8 cellular contexts compared by ENCODE assay signal in genomic region chr13:99033814-99034213, GRCh38. TPM values are rescaled to one million over a fixed set of nuclear protein-coding genes. Genes with fewer than 3 reads are reported as not detected.
DNase-seq lines count a peak whose midpoint lies in the region; ATAC-seq and TF ChIP-seq lines count a peak whose summit lies in the region.

No MANE protein-coding gene starts in this region.

- TF ChIP-seq EP300 in SK-N-SH (IDR thresholded peaks at IDR 0.05; ENCODE audit: borderline replicate concordance in 1 of 2, low read depth in 1 of 2, low read length in 1 of 2), result no peak

- H3K36me3 Mint-ChIP-seq in activated naive CD4-positive, alpha-beta T cell treated with anti-CD3 and anti-CD28 coated beads, Interleukin-2, amount 10 ng/mL, durations not matched to agents 7 days and 5 days, result peaks cover 46% of the 10 kb centered on the region

- peak; percentile 80 for TF ChIP-seq RAD21 in SK-N-SH (IDR thresholded peaks at IDR 0.05; ENCODE audit: low read length)

- POLR2A ChIA-PET in SK-N-SH (lab: Yijun Ruan, JAX), result no interaction called here

- no peak for ATAC-seq in HG02642 (IDR thresholded peaks at IDR 0.05; ENCODE audit: poor library complexity, unreplicated experiment)

- H3K4me3 ChIP-seq in SK-N-SH (ENCODE audit: low read depth in 2 of 2, low read length in 1 of 2) (no peak overlapping the region), fibroblast of the aortic adventitia (ENCODE audit: low read depth, low read length) (no peak overlapping the region)

- H3K36me3 ChIP-seq in SK-N-SH (replicated peaks in 1 of 2; ENCODE audit: control insufficient read depth in 1 of 2, insufficient read depth in 2 of 2, low read length in 1 of 2), result no peaks in the 10 kb centered on the region

- H3K27me3 ChIP-seq in SK-N-SH (ENCODE audit: insufficient read depth), result no peaks in the 10 kb centered on the region

- CTCF ChIA-PET in SK-N-SH (lab: Yijun Ruan, JAX), result interaction anchor here (0.6 to 2.8 kb wide), 22 partner anchors 10 to 1178 kb away, joined by 3 to 15 read pairs (median 3); no protein-coding TSS in a partner anchor
- CTCF ChIA-PET in activated naive CD4-positive, alpha-beta T cell treated with anti-CD3 and anti-CD28 coated beads, Interleukin-2, amount 10 ng/mL, durations not matched to agents 7 days and 5 days (lab: Charles Lee), result interaction anchor here (0.6 to 4.3 kb wide), 25 partner anchors 9 to 196 kb away, joined by 3 to 27 read pairs (median 3); no protein-coding TSS in a partner anchor

- H3K9me2 ChIP-seq in SK-N-SH, result no peaks in the 10 kb centered on the region

- H3K9me3 Mint-ChIP-seq in activated naive CD4-positive, alpha-beta T cell treated with anti-CD3 and anti-CD28 coated beads, Interleukin-2, amount 10 ng/mL, durations not matched to agents 7 days and 5 days, result peaks cover 11% of the 10 kb centered on the region

- no peak overlapping the region for H3K9ac ChIP-seq in SK-N-SH

- TF ChIP-seq CTCF in C4-2B (conservative IDR thresholded peaks at IDR 0.05) (peak; percentile 63), SK-N-SH (IDR thresholded peaks at IDR 0.05) (peak; percentile 73), fibroblast of the aortic adventitia (IDR thresholded peaks at IDR 0.05; ENCODE audit: insufficient read depth, low read length) (peak; percentile 51)

- H3K4me2 ChIP-seq in SK-N-SH, result no peak overlapping the region

- H3K4me3 Mint-ChIP-seq in activated naive CD4-positive, alpha-beta T cell treated with anti-CD3 and anti-CD28 coated beads, Interleukin-2, amount 10 ng/mL, durations not matched to agents 7 days and 5 days, result no peak overlapping the region

- H3K4me1 ChIP-seq in SK-N-SH (ENCODE audit: control insufficient read depth in 1 of 2, insufficient read depth in 2 of 2, low read depth in 1 of 2, low read length in 1 of 2), result no peaks in the 10 kb centered on the region; a peak in 2 of 4 replicates

- H4K20me1 ChIP-seq in SK-N-SH (ENCODE audit: insufficient read depth), result no peaks in the 10 kb centered on the region

- peaks cover 10% of the 10 kb centered on the region for H3F3A ChIP-seq in SK-N-SH (replicated peaks; ENCODE audit: insufficient read depth)

- H3K9me3 ChIP-seq in SK-N-SH, result no peaks in the 10 kb centered on the region

- peaks cover 16% of the 10 kb centered on the region for H3K4me1 Mint-ChIP-seq in activated naive CD4-positive, alpha-beta T cell treated with anti-CD3 and anti-CD28 coated beads, Interleukin-2, amount 10 ng/mL, durations not matched to agents 7 days and 5 days

- H3K27ac Mint-ChIP-seq in activated naive CD4-positive, alpha-beta T cell treated with anti-CD3 and anti-CD28 coated beads, Interleukin-2, amount 10 ng/mL, durations not matched to agents 7 days and 5 days, result no peak overlapping the region

- no peak overlapping the region for H2AFZ ChIP-seq in SK-N-SH (ENCODE audit: low read depth)

- H3K27ac ChIP-seq in C4-2B, result no peak overlapping the region
- H3K27ac ChIP-seq in SK-N-SH (ENCODE audit: low read depth in 2 of 2, low read length in 1 of 2), result no peak overlapping the region

- no peaks in the 10 kb centered on the region for H3K27me3 Mint-ChIP-seq in activated naive CD4-positive, alpha-beta T cell treated with anti-CD3 and anti-CD28 coated beads, Interleukin-2, amount 10 ng/mL, durations not matched to agents 7 days and 5 days

- DNase-seq in HT-29 (ENCODE audit: low spot score) (peak; percentile 67), SK-N-SH (peak; percentile 34), fibroblast of the aortic adventitia (ENCODE audit: low read depth) (peak; percentile 60), pons (ENCODE audit: low spot score) (peak; percentile 83)
- no peak for DNase-seq in activated CD4-positive, CD25-positive, alpha-beta regulatory T cell (lab: John Stamatoyannopoulos, UW)
- no peak for DNase-seq in activated naive CD4-positive, alpha-beta T cell treated with anti-CD3 and anti-CD28 coated beads, Interleukin-2, amount 10 ng/mL, durations not matched to agents 7 days and 5 days

- H3K79me2 ChIP-seq in SK-N-SH (ENCODE audit: insufficient read depth), result no peaks in the 10 kb centered on the region

TF ChIP-seq in SK-N-SH, 30 proteins besides CTCF, POLR2A, EP300 and RAD21:
- TF ChIP-seq FOXM1 (IDR thresholded peaks at IDR 0.05; ENCODE audit: low read depth) (no peak), SMC3 (IDR thresholded peaks at IDR 0.05; ENCODE audit: low read depth, low read length) (peak; percentile 51)

RNA-seq across cellular contexts. Expression of gene DOCK9, which starts 56.0 kb away (rescaled TPM):
- total RNA-seq in HT-29 (2014; rRNA removed; shearing (Covaris generic)), result 44.2 and 51.0 TPM in 2 replicates
- 16.6 and 17.9 TPM in 2 replicates for polyA plus RNA-seq in SK-N-SH (2012; rRNA removed)
- polyA plus RNA-seq in SK-N-SH (2012; cell fraction: cytosol; rRNA removed), result 14.3 and 14.9 TPM in 2 replicates
- 18.5 and 22.2 TPM in 2 replicates for polyA plus RNA-seq in SK-N-SH (2012; cell fraction: nucleus; rRNA removed)
- 10.8 and 28.1 TPM in 2 replicates for total RNA-seq in fibroblast of the aortic adventitia (ENCODE audit: low replicate concordance)

Comparison
In these comparisons a context has a peak if more than half of its experiments do, and no peak if none do; other contexts are left out.
1. DNase-seq: peak in HT-29 (single experiment), SK-N-SH (single experiment), fibroblast of the aortic adventitia (single experiment) and pons (single experiment); none in activated CD4-positive, CD25-positive, alpha-beta regulatory T cell (0 of 4) and activated naive CD4-positive, alpha-beta T cell treated with anti-CD3 and anti-CD28 coated beads, Interleukin-2, amount 10 ng/mL, durations not matched to agents 7 days and 5 days (single experiment).
2. Peak in every context shown above with its lines, with median percentiles within 50 percentile points of each other: CTCF ChIP-seq.